15 cellular contexts compared by ENCODE assay signal in genomic region chr5:157295247-157295646, GRCh38. TPM values are rescaled to one million over a fixed set of nuclear protein-coding genes. Genes with fewer than 3 reads are reported as not detected.
DNase-seq lines count a peak whose midpoint lies in the region; ATAC-seq and TF ChIP-seq lines count a peak whose summit lies in the region.
"Had no signal": no experiment of that assay in that cellular context is flagged by ENCODE, and none has a peak within 500 bp of the region (broad histone marks: within the 10 kb centered on the region; RNA-seq: fewer than 3 reads in every experiment).

No MANE protein-coding gene starts in this region.

- H3K4me1 Mint-ChIP-seq in activated CD4-positive, alpha-beta T cell treated with anti-CD3 and anti-CD28 coated beads, Interleukin-2, amount 10 ng/mL, durations not matched to agents 7 days and 5 days = peaks cover 57% of the 10 kb centered on the region
- peaks cover 44% of the 10 kb centered on the region for H3K4me1 Mint-ChIP-seq in activated T-helper 1 cell treated with anti-CD3 and anti-CD28 coated beads, Interleukin-12 subunit alpha, Interleukin-12 subunit beta, Interleukin-2, Interleukin-4 antibody, amounts not matched to agents 30 ng/mL and 10 ng/mL and 1 ng/mL, durations not matched to agents 14 hours and 24 hours and 36 hours (ENCODE audit: low read depth)

- no peak for DNase-seq in activated CD4-positive, alpha-beta T cell treated with anti-CD3 and anti-CD28 coated beads, Interleukin-2, amount 10 ng/mL, durations not matched to agents 7 days and 5 days
- DNase-seq in activated CD4-positive, alpha-beta T cell treated with anti-CD3 and anti-CD28 coated beads for 48 hours = no peak
- DNase-seq in NCI-H2029 (lab: John Stamatoyannopoulos, UW) (peak; percentile 63), suprapubic skin (ENCODE audit: low spot score in 2 of 2) (no peak), iPS-NIHi7 (ENCODE audit: extremely low spot score) (no peak)
- no peak for DNase-seq in activated T-helper 1 cell treated with anti-CD3 and anti-CD28 coated beads, Interleukin-12 subunit alpha, Interleukin-12 subunit beta, Interleukin-2, Interleukin-4 antibody, amounts not matched to agents 30 ng/mL and 10 ng/mL and 1 ng/mL, durations not matched to agents 14 hours and 24 hours and 36 hours (ENCODE audit: low spot score)
- DNase-seq: ACHN; activated effector memory CD4-positive, alpha-beta T cell treated with Interleukin-2 at 50 U/mL for 16 hours; brain microvascular endothelial cell; Calu3; HCEC 1CT had no signal

- H3K27ac ChIP-seq in neutrophil (peak overlapping the region; percentile 82), suprapubic skin (no peak overlapping the region)
- H3K27ac ChIP-seq: brain microvascular endothelial cell, KMS-11 had no signal

- H3K36me3 Mint-ChIP-seq in activated CD4-positive, alpha-beta T cell treated with anti-CD3 and anti-CD28 coated beads, Interleukin-2, amount 10 ng/mL, durations not matched to agents 7 days and 5 days (ENCODE audit: low read depth) = peaks cover 80% of the 10 kb centered on the region
- H3K36me3 Mint-ChIP-seq in activated T-helper 1 cell treated with anti-CD3 and anti-CD28 coated beads, Interleukin-12 subunit alpha, Interleukin-12 subunit beta, Interleukin-2, Interleukin-4 antibody, amounts not matched to agents 30 ng/mL and 10 ng/mL and 1 ng/mL, durations not matched to agents 14 hours and 24 hours and 36 hours (ENCODE audit: low read depth) = peaks cover 62% of the 10 kb centered on the region

- CTCF ChIA-PET in activated CD4-positive, alpha-beta T cell treated with anti-CD3 and anti-CD28 coated beads, Interleukin-2, amount 10 ng/mL, durations not matched to agents 7 days and 5 days (lab: Charles Lee) = interaction anchor here (0.6 kb wide), 1 partner anchor 45 kb away, joined by 3 read pairs; no protein-coding TSS in a partner anchor

- no peak for TF ChIP-seq POLR2A in suprapubic skin (IDR thresholded peaks at IDR 0.05)

- H3K27me3 Mint-ChIP-seq in activated CD4-positive, alpha-beta T cell treated with anti-CD3 and anti-CD28 coated beads, Interleukin-2, amount 10 ng/mL, durations not matched to agents 7 days and 5 days = no peaks in the 10 kb centered on the region
- no peaks in the 10 kb centered on the region for H3K27me3 Mint-ChIP-seq in activated T-helper 1 cell treated with anti-CD3 and anti-CD28 coated beads, Interleukin-12 subunit alpha, Interleukin-12 subunit beta, Interleukin-2, Interleukin-4 antibody, amounts not matched to agents 30 ng/mL and 10 ng/mL and 1 ng/mL, durations not matched to agents 14 hours and 24 hours and 36 hours (ENCODE audit: insufficient read depth)

- WGBS in suprapubic skin = 27% methylated on average over 1 of the region's 1 CpG

- no peak for ATAC-seq in HG03520 (IDR thresholded peaks at IDR 0.05; ENCODE audit: unreplicated experiment)

- H3K4me3 ChIP-seq in neutrophil (ENCODE audit: low read depth in 1 of 2, low read length in 1 of 2) = no peak overlapping the region
- no peak overlapping the region for H3K4me3 ChIP-seq in suprapubic skin

- peak overlapping the region; percentile 27 for H3K27ac Mint-ChIP-seq in activated CD4-positive, alpha-beta T cell treated with anti-CD3 and anti-CD28 coated beads, Interleukin-2, amount 10 ng/mL, durations not matched to agents 7 days and 5 days
- peak overlapping the region; percentile 57 for H3K27ac Mint-ChIP-seq in activated T-helper 1 cell treated with anti-CD3 and anti-CD28 coated beads, Interleukin-12 subunit alpha, Interleukin-12 subunit beta, Interleukin-2, Interleukin-4 antibody, amounts not matched to agents 30 ng/mL and 10 ng/mL and 1 ng/mL, durations not matched to agents 14 hours and 24 hours and 36 hours
- H3K27ac Mint-ChIP-seq: mesothelial cell of epicardium had no signal

- no peaks in the 10 kb centered on the region for H3K9me3 Mint-ChIP-seq in activated CD4-positive, alpha-beta T cell treated with anti-CD3 and anti-CD28 coated beads, Interleukin-2, amount 10 ng/mL, durations not matched to agents 7 days and 5 days
- H3K9me3 Mint-ChIP-seq in activated T-helper 1 cell treated with anti-CD3 and anti-CD28 coated beads, Interleukin-12 subunit alpha, Interleukin-12 subunit beta, Interleukin-2, Interleukin-4 antibody, amounts not matched to agents 30 ng/mL and 10 ng/mL and 1 ng/mL, durations not matched to agents 14 hours and 24 hours and 36 hours = no peaks in the 10 kb centered on the region

- H3K9me3 ChIP-seq in neutrophil (no peaks in the 10 kb centered on the region), suprapubic skin (no peaks in the 10 kb centered on the region)

- TF ChIP-seq CTCF in neutrophil (IDR thresholded peaks at IDR 0.05) = no peak
- no peak for TF ChIP-seq CTCF in suprapubic skin (IDR thresholded peaks at IDR 0.05)

- intact Hi-C loops in activated T-helper 1 cell treated with anti-CD3 and anti-CD28 coated beads, Interleukin-12 subunit alpha, Interleukin-12 subunit beta, Interleukin-2, Interleukin-4 antibody, amounts not matched to agents 30 ng/mL and 10 ng/mL and 1 ng/mL, durations not matched to agents 14 hours and 24 hours and 36 hours (cut with micrococcal nuclease) = no loop called here

- H3K4me1 ChIP-seq in neutrophil (ENCODE audit: control insufficient read depth in 1 of 2, insufficient read depth in 1 of 2, low read depth in 1 of 2, low read length in 1 of 2) (peaks cover 0 to 24% of the 10 kb centered on the region in 2 experiments), suprapubic skin (no peaks in the 10 kb centered on the region)

- POLR2A ChIA-PET in activated CD4-positive, alpha-beta T cell treated with anti-CD3 and anti-CD28 coated beads, Interleukin-2, amount 10 ng/mL, durations not matched to agents 7 days and 5 days (lab: Charles Lee) = interaction anchor here (0.6 kb wide), 1 partner anchor 12 kb away, joined by 4 read pairs; no protein-coding TSS in a partner anchor

- H3K36me3 ChIP-seq in neutrophil (peaks cover 99% of the 10 kb centered on the region), suprapubic skin (no peaks in the 10 kb centered on the region)
- H3K36me3 ChIP-seq: brain microvascular endothelial cell had no signal

- H3K27me3 ChIP-seq in neutrophil (no peaks in the 10 kb centered on the region), suprapubic skin (no peaks in the 10 kb centered on the region)
- H3K27me3 ChIP-seq: brain microvascular endothelial cell had no signal

- H3K4me3 Mint-ChIP-seq in activated CD4-positive, alpha-beta T cell treated with anti-CD3 and anti-CD28 coated beads, Interleukin-2, amount 10 ng/mL, durations not matched to agents 7 days and 5 days = no peak overlapping the region
- no peak overlapping the region for H3K4me3 Mint-ChIP-seq in activated T-helper 1 cell treated with anti-CD3 and anti-CD28 coated beads, Interleukin-12 subunit alpha, Interleukin-12 subunit beta, Interleukin-2, Interleukin-4 antibody, amounts not matched to agents 30 ng/mL and 10 ng/mL and 1 ng/mL, durations not matched to agents 14 hours and 24 hours and 36 hours
- H3K4me3 Mint-ChIP-seq: mesothelial cell of epicardium had no signal

- TF ChIP-seq EP300 in suprapubic skin (IDR thresholded peaks at IDR 0.05) = no peak

RNA-seq across cellular contexts. Expression of gene CYFIP2, which starts 29.3 kb away (rescaled TPM):
- total RNA-seq in activated CD4-positive, alpha-beta T cell treated with anti-CD3 and anti-CD28 coated beads, Interleukin-2, amount 10 ng/mL, durations not matched to agents 7 days and 5 days = 100 to 1,000 TPM; 452 to 606 TPM
- total RNA-seq in activated T-helper 1 cell treated with anti-CD3 and anti-CD28 coated beads, Interleukin-12 subunit alpha, Interleukin-12 subunit beta, Interleukin-2, Interleukin-4 antibody, amounts not matched to agents 30 ng/mL and 10 ng/mL and 1 ng/mL, durations not matched to agents 14 hours and 24 hours and 36 hours = 173 and 175 TPM in 2 replicates
- 10 to 100 TPM; 12.7 to 17.1 (median 14.9) TPM for total RNA-seq in suprapubic skin
